In the genomic region with DNA sequence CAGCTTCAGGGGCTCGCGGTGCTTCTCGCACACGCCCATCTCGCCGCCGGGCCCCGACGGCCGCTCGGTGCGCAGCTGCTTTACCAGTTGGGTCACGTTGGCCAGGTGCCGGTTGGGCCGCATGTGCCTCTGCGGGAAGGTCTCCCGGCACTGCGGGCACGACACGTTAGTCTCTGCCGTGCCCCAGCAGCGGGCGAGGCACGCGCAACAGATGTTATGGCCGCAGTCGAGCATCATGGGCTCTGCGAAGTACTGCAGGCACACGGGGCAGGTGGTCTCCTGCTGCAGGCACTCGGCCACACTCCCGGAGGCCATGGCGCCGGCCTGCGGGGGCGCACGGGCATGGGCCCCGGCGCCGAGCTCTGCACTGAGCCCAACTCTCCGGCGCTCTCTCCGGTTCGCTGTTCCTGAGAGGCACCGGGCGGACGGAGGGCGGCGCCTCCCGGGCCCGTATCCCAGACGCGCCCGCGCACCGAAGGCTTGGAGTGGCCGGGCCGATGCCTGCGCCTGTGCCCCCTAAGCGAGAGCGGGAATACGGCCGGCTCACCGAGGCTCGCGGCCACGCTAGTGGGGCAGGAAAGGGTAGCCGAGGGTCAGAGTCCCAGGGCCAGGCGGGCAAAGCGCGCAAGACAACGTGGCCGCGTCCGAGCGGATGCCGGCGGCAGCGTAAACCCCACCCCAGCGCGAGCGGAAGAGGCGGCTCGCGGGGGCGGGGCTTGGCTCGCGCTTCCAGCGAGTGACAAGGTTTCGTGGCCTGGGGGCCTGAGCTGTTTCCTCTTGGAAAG, we compare ENCODE assay signal across 8 cellular contexts. TPM values are rescaled to one million over a fixed set of nuclear protein-coding genes. Genes with fewer than 3 reads are reported as not detected.
DNase-seq lines count a peak whose midpoint lies in the region; ATAC-seq, FAIRE-seq and TF ChIP-seq lines count a peak whose summit lies in the region.

A gene with protein sequence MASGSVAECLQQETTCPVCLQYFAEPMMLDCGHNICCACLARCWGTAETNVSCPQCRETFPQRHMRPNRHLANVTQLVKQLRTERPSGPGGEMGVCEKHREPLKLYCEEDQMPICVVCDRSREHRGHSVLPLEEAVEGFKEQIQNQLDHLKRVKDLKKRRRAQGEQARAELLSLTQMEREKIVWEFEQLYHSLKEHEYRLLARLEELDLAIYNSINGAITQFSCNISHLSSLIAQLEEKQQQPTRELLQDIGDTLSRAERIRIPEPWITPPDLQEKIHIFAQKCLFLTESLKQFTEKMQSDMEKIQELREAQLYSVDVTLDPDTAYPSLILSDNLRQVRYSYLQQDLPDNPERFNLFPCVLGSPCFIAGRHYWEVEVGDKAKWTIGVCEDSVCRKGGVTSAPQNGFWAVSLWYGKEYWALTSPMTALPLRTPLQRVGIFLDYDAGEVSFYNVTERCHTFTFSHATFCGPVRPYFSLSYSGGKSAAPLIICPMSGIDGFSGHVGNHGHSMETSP (minus strand): TSS at position 668 of the 785 bp plus-strand sequence. CDS start 353 bp downstream, at position 315.

- no peak for FAIRE-seq in H54 (lab: Jason Lieb, UNC)

- H3K4me2 ChIP-seq in Loucy (ENCODE audit: low read depth, low read length, poor library complexity, severe bottlenecking) (peak within 1 kb of the TSS; percentile 100), SK-N-SH (peak within 1 kb of the TSS; percentile 98), osteoblast (ENCODE audit: insufficient read depth, low read length) (peak within 1 kb of the TSS; percentile 98)

- H3K27ac ChIP-seq in SK-N-SH (ENCODE audit: low read depth in 2 of 2, low read length in 1 of 2) (peak within 1 kb of the TSS; percentile 80 to 93), osteoblast (ENCODE audit: low read depth, low read length) (peak within 1 kb of the TSS; percentile 78), thymus (ENCODE audit: low read depth) (peak within 1 kb of the TSS; percentile 98)

- no peak for TF ChIP-seq EP300 in SK-N-SH (IDR thresholded peaks at IDR 0.05; ENCODE audit: borderline replicate concordance in 1 of 2, low read depth in 1 of 2, low read length in 1 of 2)

- CTCF ChIA-PET in SK-N-SH (lab: Yijun Ruan, JAX) = interaction anchor here (0.6 to 2.2 kb wide), 10 partner anchors 8 to 1773 kb away, joined by 3 to 12 read pairs (median 4); no protein-coding TSS in a partner anchor

- H4K20me1 ChIP-seq in Loucy (ENCODE audit: insufficient read depth, low read length, poor library complexity, severe bottlenecking) = peaks cover 42% of the 10 kb centered on the region
- peaks cover 17% of the 10 kb centered on the region for H4K20me1 ChIP-seq in SK-N-SH (ENCODE audit: insufficient read depth)
- peaks cover 28% of the 10 kb centered on the region for H4K20me1 ChIP-seq in osteoblast (ENCODE audit: insufficient read depth, low read length)

- peak; percentile 92 for TF ChIP-seq POLR2A in H54 (IDR thresholded peaks at IDR 0.05; ENCODE audit: low read depth, low read length)

- H3K4me3 ChIP-seq in Loucy (ENCODE audit: low read length, poor library complexity, severe bottlenecking) = peak within 1 kb of the TSS; percentile 100
- H3K4me3 ChIP-seq in SK-N-SH (ENCODE audit: low read depth in 2 of 2, low read length in 1 of 2) = peak within 1 kb of the TSS; percentile 97
- H3K4me3 ChIP-seq in osteoblast (ENCODE audit: insufficient read depth, low read length) = peak within 1 kb of the TSS; percentile 97
- H3K4me3 ChIP-seq in thymus (ENCODE audit: low read length) = peak within 1 kb of the TSS; percentile 95

- no peaks in the 10 kb centered on the region for H3K9me3 Mint-ChIP-seq in activated naive CD4-positive, alpha-beta T cell treated with anti-CD3 and anti-CD28 coated beads, Interleukin-2, amount 50 U/mL, for 72 hours

- DNase-seq in GF-D8 (lab: John Stamatoyannopoulos, UW) = peak; percentile 70
- DNase-seq in H54 (ENCODE audit: insufficient read length, low spot score) = peak; percentile 80
- peak; percentile 93 for DNase-seq in SK-N-SH
- peak; percentile 82 to 84 for DNase-seq in activated naive CD4-positive, alpha-beta T cell treated with anti-CD3 and anti-CD28 coated beads, Interleukin-2, amount 50 U/mL, for 72 hours (ENCODE audit: low spot score in 2 of 2)
- DNase-seq in glomerular visceral epithelial cell (ENCODE audit: extremely low spot score) = peak; percentile 89
- peak; percentile 97 for DNase-seq in osteoblast (ENCODE audit: insufficient read length, low spot score, missing footprints)

- H3F3A ChIP-seq in Loucy (ENCODE audit: low read depth) = no peaks in the 10 kb centered on the region
- H3F3A ChIP-seq in SK-N-SH (replicated peaks; ENCODE audit: insufficient read depth) = peaks cover 17% of the 10 kb centered on the region

- H3K4me1 ChIP-seq in Loucy (ENCODE audit: insufficient read depth, low read length, poor library complexity, severe bottlenecking) (peaks cover 45% of the 10 kb centered on the region), SK-N-SH (ENCODE audit: control insufficient read depth in 1 of 2, insufficient read depth in 2 of 2, low read depth in 1 of 2, low read length in 1 of 2) (peaks cover 6 to 13% of the 10 kb centered on the region in 2 experiments; a peak in 2 of 4 replicates), osteoblast (ENCODE audit: insufficient read depth, low read length) (peaks cover 9% of the 10 kb centered on the region), thymus (ENCODE audit: control insufficient read depth, insufficient read depth, low read length) (peaks cover 17% of the 10 kb centered on the region)

- POLR2A ChIA-PET in SK-N-SH (lab: Yijun Ruan, JAX) = interaction anchor here (0.6 to 3.2 kb wide), 18 partner anchors 9 to 1114 kb away, joined by 3 to 18 read pairs (median 3); a partner anchor contains a TSS

- H3K36me3 ChIP-seq in Loucy (ENCODE audit: insufficient read depth, low read length) (peaks cover 29% of the 10 kb centered on the region), SK-N-SH (replicated peaks in 1 of 2; ENCODE audit: control insufficient read depth in 1 of 2, insufficient read depth in 2 of 2, low read length in 1 of 2) (peaks cover 31 to 33% of the 10 kb centered on the region in 2 experiments), osteoblast (ENCODE audit: insufficient read depth, low read length) (peaks cover 26% of the 10 kb centered on the region), thymus (ENCODE audit: control insufficient read depth, insufficient read depth) (peaks cover 28% of the 10 kb centered on the region)

- H2AFZ ChIP-seq in Loucy (ENCODE audit: low read length) = peak within 1 kb of the TSS; percentile 61
- peak within 1 kb of the TSS; percentile 98 for H2AFZ ChIP-seq in SK-N-SH (ENCODE audit: low read depth)
- H2AFZ ChIP-seq in osteoblast (ENCODE audit: low read length) = peak within 1 kb of the TSS; percentile 94

- no peaks in the 10 kb centered on the region for H3K9me3 ChIP-seq in Loucy (ENCODE audit: insufficient read depth, low read depth, low read length)
- no peaks in the 10 kb centered on the region for H3K9me3 ChIP-seq in SK-N-SH
- H3K9me3 ChIP-seq in osteoblast (ENCODE audit: low read depth, low read length) = no peaks in the 10 kb centered on the region
- H3K9me3 ChIP-seq in thymus (ENCODE audit: control insufficient read depth) = no peaks in the 10 kb centered on the region

- H3K9ac ChIP-seq in Loucy (ENCODE audit: low read depth, low read length, poor library complexity, severe bottlenecking) (peak within 1 kb of the TSS; percentile 99), SK-N-SH (peak within 1 kb of the TSS; percentile 97)

- H3K9me2 ChIP-seq in Loucy (replicated peaks; ENCODE audit: low read depth, low read length) = no peaks in the 10 kb centered on the region
- no peaks in the 10 kb centered on the region for H3K9me2 ChIP-seq in SK-N-SH

- WGBS in SK-N-SH (ENCODE audit: low lambda C conversion rate) = 0% methylated on average over 20 of the region's 89 CpGs
- WGBS in thymus = under 1% methylated on average over 89 of the region's 89 CpGs

- peaks cover 53% of the 10 kb centered on the region for H3K79me2 ChIP-seq in Loucy (ENCODE audit: insufficient read depth, low read length)
- peaks cover 49% of the 10 kb centered on the region for H3K79me2 ChIP-seq in SK-N-SH (ENCODE audit: insufficient read depth)
- peaks cover 43% of the 10 kb centered on the region for H3K79me2 ChIP-seq in osteoblast (ENCODE audit: insufficient read depth, low read length)

- H3K36me3 Mint-ChIP-seq in activated naive CD4-positive, alpha-beta T cell treated with anti-CD3 and anti-CD28 coated beads, Interleukin-2, amount 50 U/mL, for 72 hours = peaks cover 33 to 46% of the 10 kb centered on the region in 2 donors

- no peak for TF ChIP-seq RAD21 in SK-N-SH (IDR thresholded peaks at IDR 0.05; ENCODE audit: low read length)

- TF ChIP-seq CTCF in Loucy (conservative IDR thresholded peaks at IDR 0.05; ENCODE audit: low read length) = no peak
- no peak for TF ChIP-seq CTCF in SK-N-SH (IDR thresholded peaks at IDR 0.05)
- no peak for TF ChIP-seq CTCF in osteoblast (IDR thresholded peaks at IDR 0.05; ENCODE audit: extremely low read depth, low read depth, low read length)

- H3K27me3 ChIP-seq in Loucy (ENCODE audit: insufficient read depth, low read length, poor library complexity, severe bottlenecking) (peaks cover 4% of the 10 kb centered on the region), SK-N-SH (ENCODE audit: insufficient read depth) (no peaks in the 10 kb centered on the region), osteoblast (ENCODE audit: insufficient read depth, low read length) (no peaks in the 10 kb centered on the region), thymus (ENCODE audit: control insufficient read depth, insufficient read depth) (no peaks in the 10 kb centered on the region)

- ATAC-seq in activated naive CD4-positive, alpha-beta T cell treated with anti-CD3 and anti-CD28 coated beads, Interleukin-2, amount 50 U/mL, for 72 hours = peak; percentile 86 to 88

- peak within 1 kb of the TSS; percentile 92 to 97 for H3K27ac Mint-ChIP-seq in activated naive CD4-positive, alpha-beta T cell treated with anti-CD3 and anti-CD28 coated beads, Interleukin-2, amount 50 U/mL, for 72 hours

TF ChIP-seq in SK-N-SH, 30 proteins besides CTCF, POLR2A, EP300 and RAD21 (continues in another document):
- TF ChIP-seq GABPA (IDR thresholded peaks at IDR 0.05; ENCODE audit: low read depth) (peak; percentile 75), SIN3A (IDR thresholded peaks at IDR 0.05; ENCODE audit: borderline replicate concordance, low read depth, low read length) (peak; percentile 92; the same call in 1 of the 2 replicates), MXI1 (IDR thresholded peaks at IDR 0.05; ENCODE audit: low read depth, low read length) (peak; percentile 81), SMC3 (IDR thresholded peaks at IDR 0.05; ENCODE audit: low read depth, low read length) (no peak)
- TF ChIP-seq, protein P1, sequence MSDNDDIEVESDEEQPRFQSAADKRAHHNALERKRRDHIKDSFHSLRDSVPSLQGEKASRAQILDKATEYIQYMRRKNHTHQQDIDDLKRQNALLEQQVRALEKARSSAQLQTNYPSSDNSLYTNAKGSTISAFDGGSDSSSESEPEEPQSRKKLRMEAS (IDR thresholded peaks at IDR 0.05; ENCODE audit: low read depth) = peak; percentile 84; the same call in 1 of the 2 replicates

RNA-seq across cellular contexts. Expression of the gene that starts here (rescaled TPM):
- polyA plus RNA-seq in SK-N-SH (2012; rRNA removed) = 43.8 and 67.4 TPM in 2 replicates
- 38.7 and 46.0 TPM in 2 replicates for polyA plus RNA-seq in SK-N-SH (2012; cell fraction: cytosol; rRNA removed)
- polyA plus RNA-seq in SK-N-SH (2012; cell fraction: nucleus; rRNA removed) = 100 and 125 TPM in 2 replicates
- 10 to 100 TPM; 34.3 to 45.4 TPM for total RNA-seq in activated naive CD4-positive, alpha-beta T cell treated with anti-CD3 and anti-CD28 coated beads, Interleukin-2, amount 50 U/mL, for 72 hours
- 53.6 and 63.6 TPM in 2 replicates for total RNA-seq in osteoblast
- 67.9 TPM for polyA plus RNA-seq in thymus

Comparison
In these comparisons a context has a peak if more than half of its experiments do, and no peak if none do; other contexts are left out.
1. Peak in every context shown above with its lines: DNase-seq, ATAC-seq, H3K4me3 ChIP-seq and H3K27ac ChIP-seq.